8 cellular contexts compared by ENCODE assay signal in the genomic region with DNA sequence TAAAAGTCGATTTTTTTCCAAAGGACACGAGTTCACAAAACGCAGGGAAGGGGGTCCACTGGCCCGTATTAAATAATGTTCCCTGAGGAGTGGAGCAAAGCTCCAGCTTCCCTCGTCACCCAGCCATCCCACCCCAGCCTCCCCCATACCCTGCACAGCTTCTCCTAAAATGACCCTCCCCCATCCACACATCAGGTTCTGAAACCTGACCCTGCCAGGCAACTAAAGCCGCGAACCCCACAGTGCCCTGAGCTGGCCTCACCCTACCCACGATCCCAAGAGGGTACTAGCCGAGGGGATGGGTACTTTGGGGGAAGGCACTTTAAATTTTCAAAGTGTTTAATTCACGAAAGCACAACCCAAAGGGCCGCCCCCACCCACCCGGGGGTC. TPM values are rescaled to one million over a fixed set of nuclear protein-coding genes. Genes with fewer than 3 reads are reported as not detected.
DNase-seq lines count a peak whose midpoint lies in the region; ATAC-seq and TF ChIP-seq lines count a peak whose summit lies in the region.

No MANE protein-coding gene starts in this region.

- DNase-seq in activated naive CD8-positive, alpha-beta T cell treated with anti-CD3 and anti-CD28 coated beads for 36 hours, result no peak
- no peak for DNase-seq in stomach
- no peak for DNase-seq in SKM-1 treated with dmso at 0.1 percent for 144 hours (lab: John Stamatoyannopoulos, UW; ENCODE audit: unreplicated experiment)
- DNase-seq in DMS114 treated with DMSO at 0.1 percent for 48 hours (lab: John Stamatoyannopoulos, UW; ENCODE audit: unreplicated experiment), result no peak

- no peak for TF ChIP-seq CTCF in stomach (IDR thresholded peaks at IDR 0.05)

- peaks cover 16% of the 10 kb centered on the region for H3K4me1 Mint-ChIP-seq in activated naive CD8-positive, alpha-beta T cell treated with anti-CD3 and anti-CD28 coated beads for 36 hours

- WGBS in stomach, 5 donors, result 1 to 40% (median 11%) methylated on average over 9 to 12 of the region's 12 CpGs

- no peak for TF ChIP-seq POLR2A in stomach (IDR thresholded peaks at IDR 0.05)

- peak overlapping the region; percentile 83 for H3K27ac ChIP-seq in iPS-20b (ENCODE audit: low read length)
- H3K27ac ChIP-seq in stomach, result peak overlapping the region; percentile 87 to 92 (median 87)

- H3K27me3 ChIP-seq in iPS-20b (ENCODE audit: insufficient read depth, low read length) (no peaks in the 10 kb centered on the region), stomach (peaks cover 0 to 2% (median 0%) of the 10 kb centered on the region in 3 donors)

- peak overlapping the region; percentile 84 for H3K9ac ChIP-seq in iPS-20b (ENCODE audit: low read depth, low read length)

- H3K27ac Mint-ChIP-seq in activated naive CD8-positive, alpha-beta T cell treated with anti-CD3 and anti-CD28 coated beads for 36 hours, result peak overlapping the region; percentile 84

- H3K27me3 Mint-ChIP-seq in activated naive CD8-positive, alpha-beta T cell treated with anti-CD3 and anti-CD28 coated beads for 36 hours, result no peaks in the 10 kb centered on the region

- peak overlapping the region; percentile 82 for H3K4me3 Mint-ChIP-seq in activated naive CD8-positive, alpha-beta T cell treated with anti-CD3 and anti-CD28 coated beads for 36 hours

- H3K36me3 ChIP-seq in iPS-20b (ENCODE audit: insufficient read depth, low read depth, low read length) (no peaks in the 10 kb centered on the region), stomach (no peaks in the 10 kb centered on the region)

- H3K4me3 ChIP-seq in GM08714 (ENCODE audit: low read length) (peak overlapping the region; percentile 89), iPS-20b (ENCODE audit: low read length) (peak overlapping the region; percentile 77), stomach (peak overlapping the region; percentile 46 to 54 (median 54))

- ATAC-seq in HG03135 (IDR thresholded peaks at IDR 0.05; ENCODE audit: unreplicated experiment), result peak; percentile 6
- ATAC-seq in GM18861 (IDR thresholded peaks at IDR 0.05; ENCODE audit: unreplicated experiment), result no peak

- intact Hi-C loops in stomach (cut with DNase I; ENCODE audit: low total_unique reads), result loop anchor here (10.0 kb wide), 1 partner anchor 212 kb away; no protein-coding TSS in a partner anchor

- TF ChIP-seq EP300 in stomach (IDR thresholded peaks at IDR 0.05), result no peak

- H3K4me1 ChIP-seq in iPS-20b (ENCODE audit: insufficient read depth, low read length), result peaks cover 1% of the 10 kb centered on the region; the same call in 1 of the 2 replicates
- peaks cover 2 to 21% (median 6%) of the 10 kb centered on the region in 4 donors for H3K4me1 ChIP-seq in stomach

- H3K9me3 ChIP-seq in iPS-20b (ENCODE audit: insufficient read depth, low read depth, low read length) (no peaks in the 10 kb centered on the region), stomach (no peaks in the 10 kb centered on the region)

- H3K36me3 Mint-ChIP-seq in activated naive CD8-positive, alpha-beta T cell treated with anti-CD3 and anti-CD28 coated beads for 36 hours, result no peaks in the 10 kb centered on the region

- H3K9me3 Mint-ChIP-seq in activated naive CD8-positive, alpha-beta T cell treated with anti-CD3 and anti-CD28 coated beads for 36 hours, result no peaks in the 10 kb centered on the region

RNA-seq across cellular contexts. Expression of a gene that starts 0.6 kb away (rescaled TPM):
- total RNA-seq in activated naive CD8-positive, alpha-beta T cell treated with anti-CD3 and anti-CD28 coated beads for 36 hours, result 10 to 100 TPM; 31.7 to 38.5 TPM
- total RNA-seq in stomach, result 10 to 100 TPM in 3 of 5 donors, 1 to 10 TPM in 2; 2.0 to 22.3 (median 12.3) TPM
- polyA plus RNA-seq in stomach, result 10 to 100 TPM; 16.4 to 29.4 (median 19.4) TPM

RNA-seq across cellular contexts. Expression of a gene that starts 0.7 kb away (rescaled TPM):
- under 1 TPM in 1 of 2 experiments, not detected in 1; 0.24 TPM for total RNA-seq in activated naive CD8-positive, alpha-beta T cell treated with anti-CD3 and anti-CD28 coated beads for 36 hours
- not detected for total RNA-seq in stomach
- polyA plus RNA-seq in stomach, result under 1 TPM in 1 of 3 donors, not detected in 2; 0.05 TPM
